In genomic region chr17:7046127-7046724, GRCh38 we compare ENCODE assay signal across 6 cellular contexts. TPM values are rescaled to one million over a fixed set of nuclear protein-coding genes. Genes with fewer than 3 reads are reported as not detected.
DNase-seq lines count a peak whose midpoint lies in the region; ATAC-seq and TF ChIP-seq lines count a peak whose summit lies in the region.

No MANE protein-coding gene starts in this region.

- H3K27me3 ChIP-seq in RWPE2 (ENCODE audit: insufficient read depth, poor library complexity, severe bottlenecking) (peaks cover 10% of the 10 kb centered on the region), fibroblast of lung (ENCODE audit: control insufficient read depth, insufficient read depth, low read length) (peaks cover 18% of the 10 kb centered on the region)

- H3K36me3 ChIP-seq in RWPE2 (ENCODE audit: low read depth): no peaks in the 10 kb centered on the region
- no peaks in the 10 kb centered on the region for H3K36me3 ChIP-seq in fibroblast of lung (ENCODE audit: control insufficient read depth, insufficient read depth, low read length)

- peak; percentile 34 for DNase-seq in DMS153 treated with DMSO at 0.1 percent for 48 hours (lab: John Stamatoyannopoulos, UW; ENCODE audit: unreplicated experiment)
- DNase-seq in RWPE2 (ENCODE audit: low spot score): peak; percentile 87
- no peak for DNase-seq in fibroblast of lung (ENCODE audit: low read depth in 2 of 2)
- DNase-seq in stimulated activated CD8-positive, alpha-beta memory T cell treated with anti-CD3 and anti-CD28 coated beads, Interleukin-4, amount 100 ng/mL, for 48 hours: peak; percentile 62
- DNase-seq in NCI-H1694 (lab: John Stamatoyannopoulos, UW): no peak

- peak; percentile 68 for ATAC-seq in RWPE2 (ENCODE audit: low read depth)
- ATAC-seq in HG03045 (IDR thresholded peaks at IDR 0.05; ENCODE audit: unreplicated experiment): no peak

- no peaks in the 10 kb centered on the region for H4K20me1 ChIP-seq in fibroblast of lung (ENCODE audit: control insufficient read depth, extremely low read depth, insufficient read depth, low read length)

- H3K4me3 ChIP-seq in RWPE2 (ENCODE audit: severe bottlenecking) (no peak overlapping the region), fibroblast of lung (replicated peaks in 1 of 4; ENCODE audit: control extremely low read depth in 1 of 4, insufficient read depth in 1 of 4, low read depth in 3 of 4, low read length in 4 of 4) (no peak overlapping the region)

- peak; percentile 59 for TF ChIP-seq CTCF in RWPE2 (IDR thresholded peaks at IDR 0.05; ENCODE audit: poor library complexity, severe bottlenecking)
- TF ChIP-seq CTCF in fibroblast of lung (conservative IDR thresholded peaks at IDR 0.05 in 1 of 2, IDR thresholded peaks at IDR 0.05 in 1 of 2; ENCODE audit: low read depth in 1 of 2, low read length in 2 of 2): no peak

- H3K27ac ChIP-seq in RWPE2 (ENCODE audit: poor library complexity, severe bottlenecking): peak overlapping the region; percentile 48
- no peak overlapping the region for H3K27ac ChIP-seq in fibroblast of lung (ENCODE audit: insufficient read depth, low read length)

- H3K4me1 ChIP-seq in RWPE2 (ENCODE audit: insufficient read depth, poor library complexity, severe bottlenecking) (peaks cover 13% of the 10 kb centered on the region), fibroblast of lung (ENCODE audit: control insufficient read depth, extremely low read depth, insufficient read depth, low read length) (peaks cover 3% of the 10 kb centered on the region)

- H3K9me3 ChIP-seq in RWPE2 (ENCODE audit: severe bottlenecking) (no peaks in the 10 kb centered on the region), fibroblast of lung (ENCODE audit: control insufficient read depth, insufficient read depth, low read depth, low read length) (no peaks in the 10 kb centered on the region)

- no peaks in the 10 kb centered on the region for H3K79me2 ChIP-seq in fibroblast of lung (ENCODE audit: control insufficient read depth, insufficient read depth, low read length)

- no peak overlapping the region for H3K9ac ChIP-seq in fibroblast of lung (ENCODE audit: insufficient read depth, low read length)

- H2AFZ ChIP-seq in fibroblast of lung (ENCODE audit: low read length): peak overlapping the region; percentile 22

- H3K4me2 ChIP-seq in fibroblast of lung (ENCODE audit: extremely low read depth, insufficient read depth, low read length): peak overlapping the region; percentile 0

RNA-seq across cellular contexts. Expression of gene SLC16A11, which starts 2.3 kb away (rescaled TPM):
- total RNA-seq in fibroblast of lung: under 0.01 and 0.17 TPM in 2 replicates
- not detected in 2 replicates for polyA plus RNA-seq in fibroblast of lung
- polyA plus RNA-seq in fibroblast of lung (2012): 0.12 and 0.28 TPM in 2 replicates
- polyA minus RNA-seq in fibroblast of lung (ENCODE audit: low replicate concordance): 0.70 TPM in 1 of 2 replicates, not detected in the other

RNA-seq across cellular contexts. Expression of gene SLC16A13, which starts 10.4 kb away (rescaled TPM):
- total RNA-seq in fibroblast of lung: 0.26 and 1.3 TPM in 2 replicates
- polyA plus RNA-seq in fibroblast of lung: 1.4 and 1.6 TPM in 2 replicates
- polyA plus RNA-seq in fibroblast of lung (2012): 2.0 and 2.8 TPM in 2 replicates
- 5.9 and 6.5 TPM in 2 replicates for polyA minus RNA-seq in fibroblast of lung (ENCODE audit: low replicate concordance)

RNA-seq across cellular contexts. Expression of gene BCL6B, which starts 23.4 kb away (rescaled TPM):
- total RNA-seq in fibroblast of lung: under 0.01 and 0.50 TPM in 2 replicates
- polyA plus RNA-seq in fibroblast of lung: 0.02 and 0.07 TPM in 2 replicates
- 0.13 TPM in 1 of 2 replicates, not detected in the other for polyA plus RNA-seq in fibroblast of lung (2012)
- polyA minus RNA-seq in fibroblast of lung (ENCODE audit: low replicate concordance): not detected in 2 replicates

RNA-seq across cellular contexts. Expression of gene RNASEK, which starts 33.8 kb away (rescaled TPM):
- total RNA-seq in fibroblast of lung: 27.2 and 64.6 TPM in 2 replicates
- 201 and 232 TPM in 2 replicates for polyA plus RNA-seq in fibroblast of lung
- polyA plus RNA-seq in fibroblast of lung (2012): 494 and 511 TPM in 2 replicates
- polyA minus RNA-seq in fibroblast of lung (ENCODE audit: low replicate concordance): 232 and 276 TPM in 2 replicates

RNA-seq across cellular contexts. Expression of gene CLEC10A, which starts 33.8 kb away (rescaled TPM):
- not detected in 2 replicates for total RNA-seq in fibroblast of lung
- not detected in 2 replicates for polyA plus RNA-seq in fibroblast of lung
- not detected in 2 replicates for polyA plus RNA-seq in fibroblast of lung (2012)
- not detected in 2 replicates for polyA minus RNA-seq in fibroblast of lung (ENCODE audit: low replicate concordance)

Comparison
In these comparisons a context has a peak if more than half of its experiments do, and no peak if none do; other contexts are left out.
1. DNase-seq: peak in DMS153 treated with DMSO at 0.1 percent for 48 hours (single experiment), RWPE2 (single experiment) and stimulated activated CD8-positive, alpha-beta memory T cell treated with anti-CD3 and anti-CD28 coated beads, Interleukin-4, amount 100 ng/mL, for 48 hours (single experiment); none in fibroblast of lung (0 of 2) and NCI-H1694 (single experiment).